1 cellular context compared by ENCODE assay signal in the genomic region with DNA sequence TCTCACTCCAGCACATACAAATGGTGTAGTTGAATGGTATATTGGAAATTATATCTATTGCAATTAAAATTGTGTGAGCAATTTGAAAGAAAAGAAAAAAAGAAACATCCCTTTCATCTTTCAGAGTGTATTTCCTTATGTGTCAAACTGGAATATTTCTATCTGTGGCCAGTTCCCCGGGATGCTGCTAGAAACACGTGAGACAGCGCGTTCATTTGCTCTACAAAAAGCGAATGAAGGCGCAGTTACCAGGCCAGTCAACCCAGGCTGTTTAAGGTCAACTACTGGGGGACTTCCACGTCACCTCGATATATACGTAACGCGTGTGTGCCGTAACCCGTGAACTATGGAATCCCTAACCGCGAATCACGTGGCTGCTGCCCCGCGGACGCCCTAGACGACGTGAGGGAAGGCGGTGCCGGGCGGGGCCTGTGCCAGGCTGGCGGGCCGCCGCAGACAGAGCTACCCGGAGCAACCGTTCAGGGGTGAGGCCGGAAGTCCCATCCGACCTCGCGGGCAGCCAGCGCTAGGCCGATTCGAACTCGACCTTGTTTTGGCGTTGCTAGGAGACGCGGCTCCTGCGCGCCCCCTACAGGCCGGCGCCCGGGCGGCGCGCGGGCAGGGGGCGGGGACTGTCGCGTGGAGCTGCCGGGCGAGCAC.
TF ChIP-seq lines count a peak whose summit lies in the region.

No MANE protein-coding gene starts in this region.

TF ChIP-seq in HepG2, 621 proteins besides CTCF, POLR2A, EP300 and RAD21 (continued from another document and continues in another):
- no peak for TF ChIP-seq ZFAT (CRISPR knock-in tag; conservative IDR thresholded peaks at IDR 0.05)
- TF ChIP-seq NKX3-1 (CRISPR knock-in tag; IDR thresholded peaks at IDR 0.05): peak; percentile 12; the same call in 1 of the 2 replicates
- no peak for TF ChIP-seq KLF9 (CRISPR knock-in tag; IDR thresholded peaks at IDR 0.05; ENCODE audit: low read depth)
- no peak for TF ChIP-seq POLR2AphosphoS2 (IDR thresholded peaks at IDR 0.05; ENCODE audit: low read depth, low read length)
- TF ChIP-seq, protein P1, sequence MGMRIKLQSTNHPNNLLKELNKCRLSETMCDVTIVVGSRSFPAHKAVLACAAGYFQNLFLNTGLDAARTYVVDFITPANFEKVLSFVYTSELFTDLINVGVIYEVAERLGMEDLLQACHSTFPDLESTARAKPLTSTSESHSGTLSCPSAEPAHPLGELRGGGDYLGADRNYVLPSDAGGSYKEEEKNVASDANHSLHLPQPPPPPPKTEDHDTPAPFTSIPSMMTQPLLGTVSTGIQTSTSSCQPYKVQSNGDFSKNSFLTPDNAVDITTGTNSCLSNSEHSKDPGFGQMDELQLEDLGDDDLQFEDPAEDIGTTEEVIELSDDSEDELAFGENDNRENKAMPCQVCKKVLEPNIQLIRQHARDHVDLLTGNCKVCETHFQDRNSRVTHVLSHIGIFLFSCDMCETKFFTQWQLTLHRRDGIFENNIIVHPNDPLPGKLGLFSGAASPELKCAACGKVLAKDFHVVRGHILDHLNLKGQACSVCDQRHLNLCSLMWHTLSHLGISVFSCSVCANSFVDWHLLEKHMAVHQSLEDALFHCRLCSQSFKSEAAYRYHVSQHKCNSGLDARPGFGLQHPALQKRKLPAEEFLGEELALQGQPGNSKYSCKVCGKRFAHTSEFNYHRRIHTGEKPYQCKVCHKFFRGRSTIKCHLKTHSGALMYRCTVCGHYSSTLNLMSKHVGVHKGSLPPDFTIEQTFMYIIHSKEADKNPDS (CRISPR knock-in tag; IDR thresholded peaks at IDR 0.05): no peak
- TF ChIP-seq, protein P2, sequence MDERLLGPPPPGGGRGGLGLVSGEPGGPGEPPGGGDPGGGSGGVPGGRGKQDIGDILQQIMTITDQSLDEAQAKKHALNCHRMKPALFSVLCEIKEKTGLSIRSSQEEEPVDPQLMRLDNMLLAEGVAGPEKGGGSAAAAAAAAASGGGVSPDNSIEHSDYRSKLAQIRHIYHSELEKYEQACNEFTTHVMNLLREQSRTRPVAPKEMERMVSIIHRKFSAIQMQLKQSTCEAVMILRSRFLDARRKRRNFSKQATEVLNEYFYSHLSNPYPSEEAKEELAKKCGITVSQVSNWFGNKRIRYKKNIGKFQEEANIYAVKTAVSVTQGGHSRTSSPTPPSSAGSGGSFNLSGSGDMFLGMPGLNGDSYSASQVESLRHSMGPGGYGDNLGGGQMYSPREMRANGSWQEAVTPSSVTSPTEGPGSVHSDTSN (CRISPR knock-in tag; IDR thresholded peaks at IDR 0.05): no peak
- no peak for TF ChIP-seq CC2D1A (CRISPR knock-in tag; IDR thresholded peaks at IDR 0.05)
- no peak for TF ChIP-seq NFYB (CRISPR knock-in tag; IDR thresholded peaks at IDR 0.05)
- TF ChIP-seq RAD51 (IDR thresholded peaks at IDR 0.05; ENCODE audit: borderline replicate concordance): no peak
- TF ChIP-seq ZNF768 (CRISPR knock-in tag; IDR thresholded peaks at IDR 0.05): peak; percentile 48; the same call in 1 of the 2 replicates
- no peak for TF ChIP-seq ZNF670 (CRISPR knock-in tag; IDR thresholded peaks at IDR 0.05; ENCODE audit: borderline replicate concordance)
- peak; percentile 66 for TF ChIP-seq ZNF143 (CRISPR knock-in tag; IDR thresholded peaks at IDR 0.05)
- TF ChIP-seq SP4 (CRISPR knock-in tag; IDR thresholded peaks at IDR 0.05): no peak
- TF ChIP-seq, protein P3, sequence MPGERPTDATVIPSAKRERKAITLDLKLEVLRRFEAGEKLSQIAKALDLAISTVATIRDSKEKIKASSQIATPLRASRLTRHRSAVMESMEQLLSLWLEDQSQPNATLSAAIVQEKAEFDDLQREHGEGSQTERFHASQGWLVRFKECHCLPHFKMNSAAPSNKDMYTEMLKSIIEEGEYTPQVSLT (CRISPR knock-in tag; IDR thresholded peaks at IDR 0.05; ENCODE audit: borderline replicate concordance, low read depth): no peak
- TF ChIP-seq RFX1 (IDR thresholded peaks at IDR 0.05): peak; percentile 95
- peak; percentile 30 for TF ChIP-seq YY1 (IDR thresholded peaks at IDR 0.05; ENCODE audit: insufficient read depth, insufficient replicate concordance, low read depth, low read length)
- TF ChIP-seq, protein P4, sequence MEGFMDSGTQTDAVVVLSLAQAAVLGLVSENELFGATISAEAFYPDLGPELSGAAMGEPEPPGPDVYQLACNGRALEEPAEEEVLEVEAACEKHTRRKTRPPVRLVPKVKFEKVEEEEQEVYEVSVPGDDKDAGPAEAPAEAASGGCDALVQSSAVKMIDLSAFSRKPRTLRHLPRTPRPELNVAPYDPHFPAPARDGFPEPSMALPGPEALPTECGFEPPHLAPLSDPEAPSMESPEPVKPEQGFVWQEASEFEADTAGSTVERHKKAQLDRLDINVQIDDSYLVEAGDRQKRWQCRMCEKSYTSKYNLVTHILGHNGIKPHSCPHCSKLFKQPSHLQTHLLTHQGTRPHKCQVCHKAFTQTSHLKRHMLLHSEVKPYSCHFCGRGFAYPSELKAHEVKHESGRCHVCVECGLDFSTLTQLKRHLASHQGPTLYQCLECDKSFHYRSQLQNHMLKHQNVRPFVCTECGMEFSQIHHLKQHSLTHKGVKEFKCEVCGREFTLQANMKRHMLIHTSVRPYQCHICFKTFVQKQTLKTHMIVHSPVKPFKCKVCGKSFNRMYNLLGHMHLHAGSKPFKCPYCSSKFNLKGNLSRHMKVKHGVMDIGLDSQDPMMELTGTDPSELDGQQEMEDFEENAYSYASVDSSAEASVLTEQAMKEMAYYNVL (CRISPR knock-in tag; IDR thresholded peaks at IDR 0.05; ENCODE audit: borderline replicate concordance): no peak
- TF ChIP-seq AKAP8 (CRISPR knock-in tag; IDR thresholded peaks at IDR 0.05): no peak
- peak; percentile 98 for TF ChIP-seq POGZ (CRISPR knock-in tag; IDR thresholded peaks at IDR 0.05)
- TF ChIP-seq, protein P5, sequence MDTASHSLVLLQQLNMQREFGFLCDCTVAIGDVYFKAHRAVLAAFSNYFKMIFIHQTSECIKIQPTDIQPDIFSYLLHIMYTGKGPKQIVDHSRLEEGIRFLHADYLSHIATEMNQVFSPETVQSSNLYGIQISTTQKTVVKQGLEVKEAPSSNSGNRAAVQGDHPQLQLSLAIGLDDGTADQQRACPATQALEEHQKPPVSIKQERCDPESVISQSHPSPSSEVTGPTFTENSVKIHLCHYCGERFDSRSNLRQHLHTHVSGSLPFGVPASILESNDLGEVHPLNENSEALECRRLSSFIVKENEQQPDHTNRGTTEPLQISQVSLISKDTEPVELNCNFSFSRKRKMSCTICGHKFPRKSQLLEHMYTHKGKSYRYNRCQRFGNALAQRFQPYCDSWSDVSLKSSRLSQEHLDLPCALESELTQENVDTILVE (CRISPR knock-in tag; IDR thresholded peaks at IDR 0.05): no peak
- TF ChIP-seq PRMT3 (CRISPR knock-in tag; IDR thresholded peaks at IDR 0.05; ENCODE audit: borderline replicate concordance, low read depth): 0 out of 2 replicates have a peak, but pooled peaks have one; percentile 54
- TF ChIP-seq, protein P6, sequence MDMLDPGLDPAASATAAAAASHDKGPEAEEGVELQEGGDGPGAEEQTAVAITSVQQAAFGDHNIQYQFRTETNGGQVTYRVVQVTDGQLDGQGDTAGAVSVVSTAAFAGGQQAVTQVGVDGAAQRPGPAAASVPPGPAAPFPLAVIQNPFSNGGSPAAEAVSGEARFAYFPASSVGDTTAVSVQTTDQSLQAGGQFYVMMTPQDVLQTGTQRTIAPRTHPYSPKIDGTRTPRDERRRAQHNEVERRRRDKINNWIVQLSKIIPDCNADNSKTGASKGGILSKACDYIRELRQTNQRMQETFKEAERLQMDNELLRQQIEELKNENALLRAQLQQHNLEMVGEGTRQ (IDR thresholded peaks at IDR 0.05; ENCODE audit: low read depth, low read length): no peak
- TF ChIP-seq, protein P6 (CRISPR knock-in tag; IDR thresholded peaks at IDR 0.05; ENCODE audit: borderline replicate concordance): no peak
- peak; percentile 69; the same call in 1 of the 2 replicates for TF ChIP-seq ZNF331 (CRISPR knock-in tag; IDR thresholded peaks at IDR 0.05)
- TF ChIP-seq SNAPC2 (CRISPR knock-in tag; IDR thresholded peaks at IDR 0.05): no peak; the same call in 1 of the 2 replicates
- TF ChIP-seq, protein P7, sequence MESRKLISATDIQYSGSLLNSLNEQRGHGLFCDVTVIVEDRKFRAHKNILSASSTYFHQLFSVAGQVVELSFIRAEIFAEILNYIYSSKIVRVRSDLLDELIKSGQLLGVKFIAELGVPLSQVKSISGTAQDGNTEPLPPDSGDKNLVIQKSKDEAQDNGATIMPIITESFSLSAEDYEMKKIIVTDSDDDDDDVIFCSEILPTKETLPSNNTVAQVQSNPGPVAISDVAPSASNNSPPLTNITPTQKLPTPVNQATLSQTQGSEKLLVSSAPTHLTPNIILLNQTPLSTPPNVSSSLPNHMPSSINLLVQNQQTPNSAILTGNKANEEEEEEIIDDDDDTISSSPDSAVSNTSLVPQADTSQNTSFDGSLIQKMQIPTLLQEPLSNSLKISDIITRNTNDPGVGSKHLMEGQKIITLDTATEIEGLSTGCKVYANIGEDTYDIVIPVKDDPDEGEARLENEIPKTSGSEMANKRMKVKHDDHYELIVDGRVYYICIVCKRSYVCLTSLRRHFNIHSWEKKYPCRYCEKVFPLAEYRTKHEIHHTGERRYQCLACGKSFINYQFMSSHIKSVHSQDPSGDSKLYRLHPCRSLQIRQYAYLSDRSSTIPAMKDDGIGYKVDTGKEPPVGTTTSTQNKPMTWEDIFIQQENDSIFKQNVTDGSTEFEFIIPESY (CRISPR knock-in tag; IDR thresholded peaks at IDR 0.05): peak; percentile 100
- no peak for TF ChIP-seq SRSF4 (IDR thresholded peaks at IDR 0.05; ENCODE audit: low read depth, low read length, poor library complexity, severe bottlenecking)
- 0 out of 2 replicates have a peak, but pooled peaks have one; percentile 61 for TF ChIP-seq KLF12 (CRISPR knock-in tag; IDR thresholded peaks at IDR 0.05; ENCODE audit: borderline replicate concordance)
- TF ChIP-seq, protein P8, sequence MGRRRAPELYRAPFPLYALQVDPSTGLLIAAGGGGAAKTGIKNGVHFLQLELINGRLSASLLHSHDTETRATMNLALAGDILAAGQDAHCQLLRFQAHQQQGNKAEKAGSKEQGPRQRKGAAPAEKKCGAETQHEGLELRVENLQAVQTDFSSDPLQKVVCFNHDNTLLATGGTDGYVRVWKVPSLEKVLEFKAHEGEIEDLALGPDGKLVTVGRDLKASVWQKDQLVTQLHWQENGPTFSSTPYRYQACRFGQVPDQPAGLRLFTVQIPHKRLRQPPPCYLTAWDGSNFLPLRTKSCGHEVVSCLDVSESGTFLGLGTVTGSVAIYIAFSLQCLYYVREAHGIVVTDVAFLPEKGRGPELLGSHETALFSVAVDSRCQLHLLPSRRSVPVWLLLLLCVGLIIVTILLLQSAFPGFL (CRISPR knock-in tag; IDR thresholded peaks at IDR 0.05): 0 out of 2 replicates have a peak, but pooled peaks have one; percentile 53
- 0 out of 2 replicates have a peak, but pooled peaks have one; percentile 35 for TF ChIP-seq PITX1 (CRISPR knock-in tag; IDR thresholded peaks at IDR 0.05)
- no peak for TF ChIP-seq DMAP1 (CRISPR knock-in tag; IDR thresholded peaks at IDR 0.05)
- no peak for TF ChIP-seq FOXC1 (CRISPR knock-in tag; IDR thresholded peaks at IDR 0.05; ENCODE audit: borderline replicate concordance)
- no peak for TF ChIP-seq FLYWCH1 (CRISPR knock-in tag; IDR thresholded peaks at IDR 0.05)
- TF ChIP-seq, protein P9, sequence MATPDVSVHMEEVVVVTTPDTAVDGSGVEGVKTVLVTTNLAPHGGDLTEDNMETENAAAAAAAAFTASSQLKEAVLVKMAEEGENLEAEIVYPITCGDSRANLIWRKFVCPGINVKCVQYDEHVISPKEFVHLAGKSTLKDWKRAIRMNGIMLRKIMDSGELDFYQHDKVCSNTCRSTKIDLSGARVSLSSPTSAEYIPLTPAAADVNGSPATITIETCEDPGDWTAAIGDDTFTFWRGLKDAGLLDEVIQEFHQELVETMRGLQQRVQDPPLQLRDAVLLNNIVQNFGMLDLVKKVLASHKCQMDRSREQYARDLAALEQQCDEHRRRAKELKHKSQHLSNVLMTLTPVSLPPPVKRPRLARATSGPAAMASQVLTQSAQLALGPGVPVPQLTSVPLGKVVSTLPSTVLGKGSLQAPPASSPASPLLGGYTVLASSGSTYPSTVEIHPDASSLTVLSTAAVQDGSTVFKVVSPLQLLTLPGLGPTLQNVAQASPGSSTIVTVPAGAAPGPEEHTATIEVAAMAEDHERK (CRISPR knock-in tag; IDR thresholded peaks at IDR 0.05; ENCODE audit: low read depth): no peak
- TF ChIP-seq, protein P10, sequence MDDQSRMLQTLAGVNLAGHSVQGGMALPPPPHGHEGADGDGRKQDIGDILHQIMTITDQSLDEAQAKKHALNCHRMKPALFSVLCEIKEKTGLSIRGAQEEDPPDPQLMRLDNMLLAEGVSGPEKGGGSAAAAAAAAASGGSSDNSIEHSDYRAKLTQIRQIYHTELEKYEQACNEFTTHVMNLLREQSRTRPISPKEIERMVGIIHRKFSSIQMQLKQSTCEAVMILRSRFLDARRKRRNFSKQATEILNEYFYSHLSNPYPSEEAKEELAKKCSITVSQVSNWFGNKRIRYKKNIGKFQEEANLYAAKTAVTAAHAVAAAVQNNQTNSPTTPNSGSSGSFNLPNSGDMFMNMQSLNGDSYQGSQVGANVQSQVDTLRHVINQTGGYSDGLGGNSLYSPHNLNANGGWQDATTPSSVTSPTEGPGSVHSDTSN (CRISPR knock-in tag; IDR thresholded peaks at IDR 0.05; ENCODE audit: borderline replicate concordance): no peak
- 0 out of 2 replicates have a peak, but pooled peaks have one; percentile 85 for TF ChIP-seq ZFP90 (CRISPR knock-in tag; IDR thresholded peaks at IDR 0.05; ENCODE audit: borderline replicate concordance)
- no peak for TF ChIP-seq NR2F6 (IDR thresholded peaks at IDR 0.05)
- peak; percentile 15; the same call in 1 of the 2 replicates for TF ChIP-seq NR2F6 (CRISPR knock-in tag; IDR thresholded peaks at IDR 0.05)
- TF ChIP-seq STAG1 (CRISPR knock-in tag; IDR thresholded peaks at IDR 0.05): peak; percentile 43
- TF ChIP-seq ZBTB42 (CRISPR knock-in tag; IDR thresholded peaks at IDR 0.05): no peak
- no peak for TF ChIP-seq ZNF841 (CRISPR knock-in tag; IDR thresholded peaks at IDR 0.05; ENCODE audit: borderline replicate concordance)
- 0 out of 2 replicates have a peak, but pooled peaks have one; percentile 9 for TF ChIP-seq EED (CRISPR knock-in tag; IDR thresholded peaks at IDR 0.05)
- TF ChIP-seq PRPF4 (IDR thresholded peaks at IDR 0.05; ENCODE audit: low read depth, low read length, poor library complexity, severe bottlenecking): peak; percentile 81
- 0 out of 2 replicates have a peak, but pooled peaks have one; percentile 30 for TF ChIP-seq RFXAP (CRISPR knock-in tag; IDR thresholded peaks at IDR 0.05; ENCODE audit: borderline replicate concordance)
- TF ChIP-seq, protein P11, sequence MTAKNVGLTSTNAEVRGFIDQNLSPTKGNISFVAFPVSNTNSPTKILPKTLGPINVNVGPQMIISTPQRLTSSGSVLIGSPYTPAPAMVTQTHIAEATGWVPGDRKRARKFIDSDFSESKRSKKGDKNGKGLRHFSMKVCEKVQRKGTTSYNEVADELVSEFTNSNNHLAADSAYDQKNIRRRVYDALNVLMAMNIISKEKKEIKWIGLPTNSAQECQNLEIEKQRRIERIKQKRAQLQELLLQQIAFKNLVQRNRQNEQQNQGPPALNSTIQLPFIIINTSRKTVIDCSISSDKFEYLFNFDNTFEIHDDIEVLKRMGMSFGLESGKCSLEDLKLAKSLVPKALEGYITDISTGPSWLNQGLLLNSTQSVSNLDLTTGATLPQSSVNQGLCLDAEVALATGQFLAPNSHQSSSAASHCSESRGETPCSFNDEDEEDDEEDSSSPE (CRISPR knock-in tag; IDR thresholded peaks at IDR 0.05): 0 out of 2 replicates have a peak, but pooled peaks have one; percentile 30
